ENCODE assay signal across 8 cellular contexts in genomic region chr16:9092282-9092962, GRCh38. TPM values are rescaled to one million over a fixed set of nuclear protein-coding genes. Genes with fewer than 3 reads are reported as not detected.
DNase-seq lines count a peak whose midpoint lies in the region; ATAC-seq and TF ChIP-seq lines count a peak whose summit lies in the region.

No MANE protein-coding gene starts in this region.

- H3K9me3 Mint-ChIP-seq in CD14-positive monocyte (peaks cover 0 to 3% (median 0%) of the 10 kb centered on the region in 7 donors), IgD-negative memory B cell (no peaks in the 10 kb centered on the region), memory B cell (no peaks in the 10 kb centered on the region)
- no peaks in the 10 kb centered on the region for H3K9me3 Mint-ChIP-seq in dendritic cell treated with granulocyte-macrophage colony-stimulating factor and Interleukin-4, amounts not matched to agents 40 ng/mL and 50 ng/mL, for 4 days
- no peaks in the 10 kb centered on the region for H3K9me3 Mint-ChIP-seq in stimulated activated naive B cell treated with anti-CD40 and anti-IgM and Interleukin-4, amounts not matched to agents 10 μg/mL and 1 μg/mL and 100 μg/mL, for 72 hours

- intact Hi-C loops in CD14-positive monocyte (cut with micrococcal nuclease): loop anchor here (5.0 to 10.0 kb wide), 4 partner anchors 35 to 130 kb away; partner anchors contain the start of gene USP7 (in 2 of the 2)
- intact Hi-C loops in dendritic cell treated with granulocyte-macrophage colony-stimulating factor and Interleukin-4, amounts not matched to agents 40 ng/mL and 50 ng/mL, for 4 days (cut with micrococcal nuclease): loop anchor here (5.0 kb wide), 3 partner anchors 35 to 130 kb away; partner anchors contain the start of gene USP7

- H3K27me3 Mint-ChIP-seq in CD14-positive monocyte (ENCODE audit: low read depth in 3 of 3) (peaks cover 0 to 2% (median 0%) of the 10 kb centered on the region in 3 donors), IgD-negative memory B cell (no peaks in the 10 kb centered on the region), memory B cell (no peaks in the 10 kb centered on the region)
- H3K27me3 Mint-ChIP-seq in dendritic cell treated with granulocyte-macrophage colony-stimulating factor and Interleukin-4, amounts not matched to agents 40 ng/mL and 50 ng/mL, for 4 days: no peaks in the 10 kb centered on the region
- no peaks in the 10 kb centered on the region for H3K27me3 Mint-ChIP-seq in stimulated activated naive B cell treated with anti-CD40 and anti-IgM and Interleukin-4, amounts not matched to agents 10 μg/mL and 1 μg/mL and 100 μg/mL, for 72 hours

- no peak for TF ChIP-seq CTCF in CD14-positive monocyte (IDR thresholded peaks at IDR 0.05)

- peak; percentile 8 for ATAC-seq in GM19438 (IDR thresholded peaks at IDR 0.05; ENCODE audit: low read depth, unreplicated experiment)
- no peak for ATAC-seq in memory B cell (ENCODE audit: low read depth)
- ATAC-seq in stimulated activated naive B cell treated with anti-CD40 and anti-IgM and Interleukin-4, amounts not matched to agents 10 μg/mL and 1 μg/mL and 100 μg/mL, for 72 hours (replicated peaks): peak in 1 of 2 donors; percentile 3

- DNase-seq in CD14-positive monocyte (ENCODE audit: low spot score) (no peak), memory B cell (ENCODE audit: low spot score in 2 of 2) (peak in 1 of 2 donors; percentile 53), NCI-H1048 (lab: John Stamatoyannopoulos, UW) (no peak)
- peak; percentile 43 to 51 for DNase-seq in activated CD4-positive, alpha-beta T cell treated with anti-CD3 and anti-CD28 coated beads for 4 hours
- DNase-seq in stimulated activated naive B cell treated with anti-CD40 and anti-IgM and Interleukin-4, amounts not matched to agents 10 μg/mL and 1 μg/mL and 100 μg/mL, for 72 hours: peak; percentile 41

- H3K4me3 Mint-ChIP-seq in CD14-positive monocyte (peak overlapping the region; percentile 99), IgD-negative memory B cell (peak overlapping the region; percentile 96 to 99 (median 98)), memory B cell (peak overlapping the region; percentile 100)
- H3K4me3 Mint-ChIP-seq in dendritic cell treated with granulocyte-macrophage colony-stimulating factor and Interleukin-4, amounts not matched to agents 40 ng/mL and 50 ng/mL, for 4 days: peak overlapping the region; percentile 86
- peak overlapping the region; percentile 97 to 98 for H3K4me3 Mint-ChIP-seq in stimulated activated naive B cell treated with anti-CD40 and anti-IgM and Interleukin-4, amounts not matched to agents 10 μg/mL and 1 μg/mL and 100 μg/mL, for 72 hours

- H3K36me3 Mint-ChIP-seq in CD14-positive monocyte: peaks cover 36 to 40% of the 10 kb centered on the region in 2 donors
- H3K36me3 Mint-ChIP-seq in IgD-negative memory B cell: peaks cover 13% of the 10 kb centered on the region
- H3K36me3 Mint-ChIP-seq in dendritic cell treated with granulocyte-macrophage colony-stimulating factor and Interleukin-4, amounts not matched to agents 40 ng/mL and 50 ng/mL, for 4 days (ENCODE audit: low read depth): peaks cover 49% of the 10 kb centered on the region
- peaks cover 24% of the 10 kb centered on the region for H3K36me3 Mint-ChIP-seq in memory B cell
- peaks cover 27 to 39% of the 10 kb centered on the region in 2 donors for H3K36me3 Mint-ChIP-seq in stimulated activated naive B cell treated with anti-CD40 and anti-IgM and Interleukin-4, amounts not matched to agents 10 μg/mL and 1 μg/mL and 100 μg/mL, for 72 hours

- H3K27ac Mint-ChIP-seq in CD14-positive monocyte (peak overlapping the region; percentile 91 to 99 (median 92)), IgD-negative memory B cell (peak overlapping the region; percentile 99 to 100 (median 100)), memory B cell (peak overlapping the region; percentile 99)
- peak overlapping the region; percentile 99 for H3K27ac Mint-ChIP-seq in dendritic cell treated with granulocyte-macrophage colony-stimulating factor and Interleukin-4, amounts not matched to agents 40 ng/mL and 50 ng/mL, for 4 days
- H3K27ac Mint-ChIP-seq in stimulated activated naive B cell treated with anti-CD40 and anti-IgM and Interleukin-4, amounts not matched to agents 10 μg/mL and 1 μg/mL and 100 μg/mL, for 72 hours: peak overlapping the region; percentile 99

- peaks cover 31% of the 10 kb centered on the region for H3K4me1 Mint-ChIP-seq in CD14-positive monocyte
- H3K4me1 Mint-ChIP-seq in IgD-negative memory B cell: peaks cover 35 to 37% (median 37%) of the 10 kb centered on the region in 3 donors
- H3K4me1 Mint-ChIP-seq in dendritic cell treated with granulocyte-macrophage colony-stimulating factor and Interleukin-4, amounts not matched to agents 40 ng/mL and 50 ng/mL, for 4 days (ENCODE audit: low read depth): peaks cover 39% of the 10 kb centered on the region
- peaks cover 38% of the 10 kb centered on the region for H3K4me1 Mint-ChIP-seq in memory B cell
- H3K4me1 Mint-ChIP-seq in stimulated activated naive B cell treated with anti-CD40 and anti-IgM and Interleukin-4, amounts not matched to agents 10 μg/mL and 1 μg/mL and 100 μg/mL, for 72 hours: peaks cover 33 to 50% of the 10 kb centered on the region in 2 donors

RNA-seq across cellular contexts. Expression of gene HAPSTR1, which starts 1.0 kb away (rescaled TPM):
- polyA plus RNA-seq in CD14-positive monocyte (10 to 100 TPM in 1 of 2 donors, 1 to 10 TPM in 1; 7.2 to 11.1 TPM), IgD-negative memory B cell (20.2 TPM)

Comparison
In these comparisons a context has a peak if more than half of its experiments do, and no peak if none do; other contexts are left out.
1. DNase-seq: peak in activated CD4-positive, alpha-beta T cell treated with anti-CD3 and anti-CD28 coated beads for 4 hours (2 of 2) and stimulated activated naive B cell treated with anti-CD40 and anti-IgM and Interleukin-4, amounts not matched to agents 10 μg/mL and 1 μg/mL and 100 μg/mL, for 72 hours (single experiment); none in CD14-positive monocyte (single experiment) and NCI-H1048 (single experiment).
2. Peak in every context shown above with its lines, with median percentiles within 50 percentile points of each other: H3K27ac Mint-ChIP-seq and H3K4me3 Mint-ChIP-seq.